ENCODE assay signal across 2 cellular contexts in genomic region chr20:32237419-32237818, GRCh38.
TF ChIP-seq lines count a peak whose summit lies in the region.

No MANE protein-coding gene starts in this region.

TF ChIP-seq in IMR-90, 13 proteins besides CTCF, POLR2A, EP300 and RAD21:
- TF ChIP-seq CHD1 (IDR thresholded peaks at IDR 0.05; ENCODE audit: low read depth, low read length) (no peak), CEBPB (IDR thresholded peaks at IDR 0.05; ENCODE audit: low read depth, low read length) (no peak), MXI1 (IDR thresholded peaks at IDR 0.05; ENCODE audit: borderline replicate concordance, low read depth, low read length) (no peak), ELK1 (IDR thresholded peaks at IDR 0.05; ENCODE audit: borderline replicate concordance, low read depth, low read length) (no peak), NFE2L2 (IDR thresholded peaks at IDR 0.05; ENCODE audit: low read depth, low read length) (no peak), MAFK (IDR thresholded peaks at IDR 0.05; ENCODE audit: low read depth, low read length) (no peak), SMC3 (IDR thresholded peaks at IDR 0.05; ENCODE audit: low read depth, low read length) (no peak), FOS (IDR thresholded peaks at IDR 0.05; ENCODE audit: low read depth, low read length) (no peak), RCOR1 (IDR thresholded peaks at IDR 0.05; ENCODE audit: insufficient replicate concordance, low read length) (no peak), MAZ (IDR thresholded peaks at IDR 0.05; ENCODE audit: borderline replicate concordance, low read depth, low read length) (no peak), USF2 (IDR thresholded peaks at IDR 0.05; ENCODE audit: low read depth, low read length) (no peak), BHLHE40 (IDR thresholded peaks at IDR 0.05; ENCODE audit: low read depth, low read length) (no peak), RFX5 (IDR thresholded peaks at IDR 0.05; ENCODE audit: low read depth, low read length) (no peak)
TF ChIP-seq in IMR-90: peak in this region for 0.

TF ChIP-seq in endothelial cell of umbilical vein, 7 proteins besides CTCF, POLR2A, EP300 and RAD21:
- TF ChIP-seq FOS (IDR thresholded peaks at IDR 0.05; ENCODE audit: borderline replicate concordance, insufficient read depth, low read length) (no peak), EZH2 (IDR thresholded peaks at IDR 0.05; ENCODE audit: borderline replicate concordance, low read depth, low read length, severe bottlenecking) (no peak), MYC (IDR thresholded peaks at IDR 0.05; ENCODE audit: low read depth, low read length) (no peak), JUN (IDR thresholded peaks at IDR 0.05; ENCODE audit: borderline replicate concordance, insufficient read depth, insufficient read length, low read depth) (no peak), GATA2 (IDR thresholded peaks at IDR 0.05; ENCODE audit: insufficient read depth, insufficient read length, low read depth, low read length) (no peak), POLR2AphosphoS5 (IDR thresholded peaks at IDR 0.05; ENCODE audit: insufficient read depth, low read depth, low read length) (no peak)
- TF ChIP-seq, protein P1, sequence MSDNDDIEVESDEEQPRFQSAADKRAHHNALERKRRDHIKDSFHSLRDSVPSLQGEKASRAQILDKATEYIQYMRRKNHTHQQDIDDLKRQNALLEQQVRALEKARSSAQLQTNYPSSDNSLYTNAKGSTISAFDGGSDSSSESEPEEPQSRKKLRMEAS (IDR thresholded peaks at IDR 0.05; ENCODE audit: insufficient read depth, insufficient read length): no peak
